9 cellular contexts compared by ENCODE assay signal in genomic region chr7:50251765-50252164, GRCh38. TPM values are rescaled to one million over a fixed set of nuclear protein-coding genes. Genes with fewer than 3 reads are reported as not detected.
"Had no signal": no experiment of that assay in that cellular context is flagged by ENCODE, and none has a peak within 500 bp of the region (broad histone marks: within the 10 kb centered on the region; RNA-seq: fewer than 3 reads in every experiment).

No MANE protein-coding gene starts in this region.

- ATAC-seq: GM23338, HCT116 had no signal

- H3K36me3 ChIP-seq: HAP-1 had no signal

- H3K4me1 Mint-ChIP-seq: GM23338 had no signal

- H3K27ac ChIP-seq: KMS-11 had no signal

- H3K4me1 ChIP-seq: HAP-1 had no signal

- DNase-seq: H7, HFFc6, IMR-90, KBM-7 had no signal

- H3K9me3 ChIP-seq: HAP-1 had no signal

- H3K4me3 ChIP-seq: GM23338, HAP-1 had no signal

- H3K4me3 Mint-ChIP-seq: GM23338, HFFc6 had no signal

- H3K27ac Mint-ChIP-seq: GM23338, HFFc6 had no signal

RNA-seq across cellular contexts. Expression of gene IKZF1, which starts 52.8 kb away (rescaled TPM):
- total RNA-seq: HFFc6, HT-29, IMR-90 had no signal
- polyA plus RNA-seq: IMR-90 had no signal
